In the genomic region with DNA sequence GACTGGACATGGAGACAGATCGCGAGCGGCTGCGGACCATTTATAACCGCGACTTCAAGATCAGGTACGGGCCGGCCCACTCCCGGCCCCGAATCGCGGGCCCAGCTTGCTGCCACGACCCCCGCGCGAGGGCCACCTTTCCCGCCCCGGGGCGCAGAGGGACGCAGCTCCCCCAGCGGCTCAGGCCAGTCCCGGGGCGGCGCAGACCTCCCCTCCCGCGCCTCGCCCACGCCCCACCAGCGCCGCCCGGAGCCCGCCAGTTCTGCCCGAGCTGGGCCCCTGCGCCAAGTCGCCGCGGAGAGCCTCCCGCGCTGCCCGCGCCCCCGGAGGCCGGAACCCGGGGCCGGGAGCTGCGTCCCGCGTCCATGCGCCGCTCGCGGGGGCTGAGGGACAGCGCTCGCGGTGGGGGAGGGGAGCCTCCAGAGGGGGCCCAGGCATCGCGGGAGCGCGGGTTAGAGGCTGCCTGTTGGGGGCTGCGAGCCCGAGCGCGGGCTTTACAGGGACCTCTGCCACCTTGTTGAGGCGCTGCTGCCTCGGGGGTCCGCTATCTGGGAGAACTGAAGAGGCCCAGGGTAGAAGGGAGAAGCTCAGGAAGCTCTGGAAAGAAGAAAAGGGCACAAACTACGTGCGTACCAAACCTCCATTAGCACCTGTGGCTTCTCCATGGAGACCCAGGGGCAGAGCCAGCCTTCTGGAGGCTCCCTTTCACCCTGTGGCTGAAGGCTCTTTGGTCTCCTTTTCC, we compare ENCODE assay signal across 8 cellular contexts. TPM values are rescaled to one million over a fixed set of nuclear protein-coding genes. Genes with fewer than 3 reads are reported as not detected.
DNase-seq lines count a peak whose midpoint lies in the region; ATAC-seq and TF ChIP-seq lines count a peak whose summit lies in the region.

No MANE protein-coding gene starts in this region.

- H3K36me3 ChIP-seq in neural progenitor cell: peaks cover 5% of the 10 kb centered on the region

- H3K36me3 Mint-ChIP-seq in neural progenitor cell (peaks cover 37% of the 10 kb centered on the region), type B pancreatic cell (peaks cover 42% of the 10 kb centered on the region)

- no peaks in the 10 kb centered on the region for H3K27me3 ChIP-seq in neural progenitor cell

- peaks cover 32% of the 10 kb centered on the region for H3K4me1 ChIP-seq in neural progenitor cell

- peak overlapping the region; percentile 93 for H2AFZ ChIP-seq in neural progenitor cell (replicated peaks)

- peak overlapping the region; percentile 96 for H3K4me3 Mint-ChIP-seq in neural progenitor cell
- peak overlapping the region; percentile 97 for H3K4me3 Mint-ChIP-seq in type B pancreatic cell

- H3K27me3 Mint-ChIP-seq in neural progenitor cell (ENCODE audit: insufficient read depth, low read depth) (peaks cover 3% of the 10 kb centered on the region), type B pancreatic cell (no peaks in the 10 kb centered on the region)

- peaks cover 48% of the 10 kb centered on the region for H3K79me2 ChIP-seq in neural progenitor cell (ENCODE audit: low read depth)

- H3K4me3 ChIP-seq in fibroblast of mammary gland (ENCODE audit: control insufficient read depth, low read depth, low read length) (peak overlapping the region; percentile 83), neural progenitor cell (peak overlapping the region; percentile 81)

- H3K4me2 ChIP-seq in neural progenitor cell: peak overlapping the region; percentile 94

- H3K27ac ChIP-seq in neural progenitor cell: peak overlapping the region; percentile 88

- H3K9ac ChIP-seq in neural progenitor cell: peak overlapping the region; percentile 66

- peak; percentile 47 for DNase-seq in NCI-H1436 (lab: John Stamatoyannopoulos, UW)
- no peak for DNase-seq in NCI-H1436 treated with DMSO at 0.1 percent for 48 hours (lab: John Stamatoyannopoulos, UW)
- peak; percentile 46 for DNase-seq in NCI-H510A treated with DMSO at 0.1 percent for 48 hours (lab: John Stamatoyannopoulos, UW)
- DNase-seq in activated T-cell treated with anti-CD3 and anti-CD28 coated beads, Interleukin-2, amount 50 U/mL, for 48 hours: peak; percentile 57 to 70
- DNase-seq in fibroblast of mammary gland (ENCODE audit: low read depth): peak; percentile 7
- peak; percentile 85 for DNase-seq in neural progenitor cell (ENCODE audit: low spot score)
- DNase-seq in type B pancreatic cell (ENCODE audit: extremely low spot score, unreplicated experiment): peak; percentile 80

- H3K9me3 ChIP-seq in neural progenitor cell (ENCODE audit: low read depth): no peaks in the 10 kb centered on the region

- H3K9me3 Mint-ChIP-seq in neural progenitor cell (peaks cover 8% of the 10 kb centered on the region), type B pancreatic cell (no peaks in the 10 kb centered on the region)

- peak overlapping the region; percentile 97 for H3K27ac Mint-ChIP-seq in neural progenitor cell
- peak overlapping the region; percentile 94 for H3K27ac Mint-ChIP-seq in type B pancreatic cell

- H3F3A ChIP-seq in neural progenitor cell (ENCODE audit: low read depth): peaks cover 38% of the 10 kb centered on the region

- peak; percentile 27 for ATAC-seq in HG02943 (IDR thresholded peaks at IDR 0.05; ENCODE audit: low read depth, unreplicated experiment)

- TF ChIP-seq CTCF in fibroblast of mammary gland (conservative IDR thresholded peaks at IDR 0.05; ENCODE audit: control insufficient read depth, insufficient read depth, low read depth, low read length) (no peak), neural progenitor cell (IDR thresholded peaks at IDR 0.05) (peak; percentile 34), type B pancreatic cell (conservative IDR thresholded peaks at IDR 0.05) (peak; percentile 23)

- H4K20me1 ChIP-seq in neural progenitor cell (ENCODE audit: low read depth): peaks cover 18% of the 10 kb centered on the region

- H3K4me1 Mint-ChIP-seq in neural progenitor cell (peaks cover 33% of the 10 kb centered on the region), type B pancreatic cell (ENCODE audit: unreplicated experiment) (peaks cover 28% of the 10 kb centered on the region)

RNA-seq across cellular contexts. Expression of a gene that starts 0.7 kb away (rescaled TPM):
- 47.5 and 92.2 TPM in 2 replicates for total RNA-seq in neural progenitor cell (ENCODE audit: low replicate concordance)
- total RNA-seq in type B pancreatic cell (ENCODE audit: low replicate concordance): 113 and 128 TPM in 2 replicates

RNA-seq across cellular contexts. Expression of a gene that starts 31.8 kb away (rescaled TPM):
- total RNA-seq in neural progenitor cell (ENCODE audit: low replicate concordance) (36.3 and 41.8 TPM in 2 replicates), type B pancreatic cell (ENCODE audit: low replicate concordance) (131 and 173 TPM in 2 replicates)

RNA-seq across cellular contexts. Expression of a gene that starts 40.0 kb away (rescaled TPM):
- total RNA-seq in neural progenitor cell (ENCODE audit: low replicate concordance): 1.8 and 2.7 TPM in 2 replicates
- 2.5 and 2.6 TPM in 2 replicates for total RNA-seq in type B pancreatic cell (ENCODE audit: low replicate concordance)

RNA-seq across cellular contexts. Expression of a gene that starts 55.5 kb away (rescaled TPM):
- total RNA-seq in neural progenitor cell (ENCODE audit: low replicate concordance) (144 and 218 TPM in 2 replicates), type B pancreatic cell (ENCODE audit: low replicate concordance) (128 and 129 TPM in 2 replicates)

RNA-seq across cellular contexts. Expression of a gene that starts 56.2 kb away (rescaled TPM):
- 18.7 and 26.1 TPM in 2 replicates for total RNA-seq in neural progenitor cell (ENCODE audit: low replicate concordance)
- total RNA-seq in type B pancreatic cell (ENCODE audit: low replicate concordance): 17.1 and 22.0 TPM in 2 replicates
